ENCODE assay signal across 1 cellular context in the genomic region with DNA sequence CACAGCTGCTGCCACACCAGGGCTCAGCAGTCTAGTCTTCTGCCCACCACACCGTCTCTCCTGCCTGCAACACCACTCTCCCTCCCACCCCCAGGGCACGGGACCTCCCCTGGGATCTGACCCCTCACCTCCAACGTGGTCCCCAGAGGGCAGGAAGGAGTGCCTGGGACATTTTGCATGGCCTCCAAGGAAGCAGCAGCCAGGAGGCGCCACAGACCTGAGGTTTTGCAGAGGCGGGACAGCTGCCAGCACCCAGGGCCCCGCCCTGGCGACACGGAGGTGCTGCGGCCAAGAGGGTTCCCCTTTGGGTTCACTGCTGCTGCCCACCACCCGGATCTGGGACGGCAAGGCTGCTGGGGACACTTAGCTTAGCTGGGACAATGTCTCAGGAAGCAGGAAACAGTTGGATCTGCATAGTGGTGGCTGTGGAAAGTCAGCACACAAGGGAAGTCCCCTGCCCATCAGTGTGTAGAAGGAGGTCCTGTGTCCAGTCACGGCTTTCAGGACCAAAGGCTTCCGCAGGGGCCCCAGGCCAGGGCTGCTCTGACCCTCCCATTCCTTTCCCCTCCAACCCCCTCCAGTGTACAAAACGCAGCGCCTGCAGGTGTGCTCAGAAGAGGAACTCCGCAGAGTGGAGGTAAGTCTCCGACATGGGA.
TF ChIP-seq lines count a peak whose summit lies in the region.

No MANE protein-coding gene starts in this region.

TF ChIP-seq in HEK293, 187 proteins besides CTCF, POLR2A, EP300 and RAD21 (continued from another document):
- TF ChIP-seq, protein P1, sequence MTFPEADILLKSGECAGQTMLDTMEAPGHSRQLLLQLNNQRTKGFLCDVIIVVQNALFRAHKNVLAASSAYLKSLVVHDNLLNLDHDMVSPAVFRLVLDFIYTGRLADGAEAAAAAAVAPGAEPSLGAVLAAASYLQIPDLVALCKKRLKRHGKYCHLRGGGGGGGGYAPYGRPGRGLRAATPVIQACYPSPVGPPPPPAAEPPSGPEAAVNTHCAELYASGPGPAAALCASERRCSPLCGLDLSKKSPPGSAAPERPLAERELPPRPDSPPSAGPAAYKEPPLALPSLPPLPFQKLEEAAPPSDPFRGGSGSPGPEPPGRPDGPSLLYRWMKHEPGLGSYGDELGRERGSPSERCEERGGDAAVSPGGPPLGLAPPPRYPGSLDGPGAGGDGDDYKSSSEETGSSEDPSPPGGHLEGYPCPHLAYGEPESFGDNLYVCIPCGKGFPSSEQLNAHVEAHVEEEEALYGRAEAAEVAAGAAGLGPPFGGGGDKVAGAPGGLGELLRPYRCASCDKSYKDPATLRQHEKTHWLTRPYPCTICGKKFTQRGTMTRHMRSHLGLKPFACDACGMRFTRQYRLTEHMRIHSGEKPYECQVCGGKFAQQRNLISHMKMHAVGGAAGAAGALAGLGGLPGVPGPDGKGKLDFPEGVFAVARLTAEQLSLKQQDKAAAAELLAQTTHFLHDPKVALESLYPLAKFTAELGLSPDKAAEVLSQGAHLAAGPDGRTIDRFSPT (tag by site-specific recombination; IDR thresholded peaks at IDR 0.05), result no peak
- peak; percentile 35; the same call in 1 of the 2 replicates for TF ChIP-seq GLIS2 (tag by site-specific recombination; IDR thresholded peaks at IDR 0.05)
- no peak for TF ChIP-seq ZNF433 (tag by site-specific recombination; IDR thresholded peaks at IDR 0.05; ENCODE audit: low read depth)
- TF ChIP-seq KLF1 (tag by site-specific recombination; IDR thresholded peaks at IDR 0.05), result peak; percentile 26; the same call in 1 of the 2 replicates
- TF ChIP-seq GLIS1 (tag by site-specific recombination; IDR thresholded peaks at IDR 0.05), result peak; percentile 77
- no peak for TF ChIP-seq ZNF561 (tag by site-specific recombination; IDR thresholded peaks at IDR 0.05; ENCODE audit: borderline replicate concordance)
- no peak for TF ChIP-seq ZNF629 (tag by site-specific recombination; IDR thresholded peaks at IDR 0.05)
- TF ChIP-seq ZNF670 (tag by site-specific recombination; IDR thresholded peaks at IDR 0.05; ENCODE audit: low read depth), result no peak
- no peak for TF ChIP-seq ZNF677 (tag by site-specific recombination; IDR thresholded peaks at IDR 0.05)
